Comparison of ENCODE assay signal across 8 cellular contexts in genomic region chr19:7533281-7533819, GRCh38. TPM values are rescaled to one million over a fixed set of nuclear protein-coding genes. Genes with fewer than 3 reads are reported as not detected.
DNase-seq lines count a peak whose midpoint lies in the region; ATAC-seq, FAIRE-seq and TF ChIP-seq lines count a peak whose summit lies in the region.

No MANE protein-coding gene starts in this region.

- ATAC-seq in activated naive CD4-positive, alpha-beta T cell treated with anti-CD3 and anti-CD28 coated beads, Interleukin-2, amount 50 U/mL, for 72 hours, result no peak
- peak; percentile 2 to 9 (median 8) for ATAC-seq in pancreas
- no peak for ATAC-seq in HG03571 (IDR thresholded peaks at IDR 0.05; ENCODE audit: unreplicated experiment)

- H3K27me3 ChIP-seq in pancreas, result no peaks in the 10 kb centered on the region

- peaks cover 0 to 25% of the 10 kb centered on the region in 2 experiments; a peak in 2 of 3 replicates for H3K36me3 ChIP-seq in HEK293 (ENCODE audit: control insufficient read depth in 2 of 2, insufficient read depth in 1 of 2, low read length in 2 of 2)
- no peaks in the 10 kb centered on the region for H3K36me3 ChIP-seq in pancreas

- intact Hi-C loops in cardiac septum (cut with DNase I), result no loop called here
- intact Hi-C loops in pancreas (cut with DNase I), result no loop called here

- H3K4me1 ChIP-seq in HEK293 (ENCODE audit: control insufficient read depth, insufficient read depth, low read length), result no peaks in the 10 kb centered on the region
- peaks cover 0 to 5% (median 0%) of the 10 kb centered on the region in 3 donors for H3K4me1 ChIP-seq in pancreas

- 24 to 28% methylated on average over 24 to 27 of the region's 27 CpGs for WGBS in pancreas, 2 donors

- H3K4me3 ChIP-seq in HEK293 (ENCODE audit: low read depth, low read length) (no peak overlapping the region), pancreas (peak overlapping the region; percentile 80 to 95 (median 88))

- H3K9me3 ChIP-seq in HEK293 (ENCODE audit: control insufficient read depth, insufficient read depth, low read depth, low read length) (no peaks in the 10 kb centered on the region), pancreas (no peaks in the 10 kb centered on the region)

- H3K36me3 Mint-ChIP-seq in activated naive CD4-positive, alpha-beta T cell treated with anti-CD3 and anti-CD28 coated beads, Interleukin-2, amount 50 U/mL, for 72 hours, result peaks cover 5 to 6% of the 10 kb centered on the region in 2 donors

- DNase-seq in activated naive CD4-positive, alpha-beta T cell treated with anti-CD3 and anti-CD28 coated beads, Interleukin-2, amount 50 U/mL, for 72 hours (ENCODE audit: low spot score in 2 of 2), result no peak
- peak; percentile 87 for DNase-seq in cardiac septum (ENCODE audit: low spot score)
- DNase-seq in pancreas, result peak in 5 of 6 donors; percentile 65 to 83 (median 78)
- DNase-seq in A172 (ENCODE audit: low spot score), result no peak
- no peak for DNase-seq in NCI-H2196 treated with DMSO at 0.1 percent for 48 hours (lab: John Stamatoyannopoulos, UW; ENCODE audit: unreplicated experiment)
- no peak for DNase-seq in DMS79 (lab: John Stamatoyannopoulos, UW)

- H3K27ac Mint-ChIP-seq in activated naive CD4-positive, alpha-beta T cell treated with anti-CD3 and anti-CD28 coated beads, Interleukin-2, amount 50 U/mL, for 72 hours, result peak overlapping the region; percentile 87 to 90

- TF ChIP-seq CTCF in HEK293 (tag by site-specific recombination; IDR thresholded peaks at IDR 0.05) (no peak), pancreas (IDR thresholded peaks at IDR 0.05) (no peak)

- H3K27ac ChIP-seq in HEK293 (ENCODE audit: extremely low read depth, low read depth, low read length) (no peak overlapping the region), pancreas (peak overlapping the region; percentile 49 to 87 (median 72))

- FAIRE-seq in pancreas (lab: Jason Lieb, UNC), result no peak

- H3K9me3 Mint-ChIP-seq in activated naive CD4-positive, alpha-beta T cell treated with anti-CD3 and anti-CD28 coated beads, Interleukin-2, amount 50 U/mL, for 72 hours, result peaks cover 0 to 3% of the 10 kb centered on the region in 2 donors

- POLR2A ChIA-PET in HEK293 (lab: Yijun Ruan, JAX), result interaction anchor here (1.8 to 2.4 kb wide), 2 partner anchors 10 to 27 kb away, joined by 5 to 12 read pairs; partner anchors contain the start of gene MCOLN1

- CTCF ChIA-PET in HEK293 (lab: Yijun Ruan, JAX), result no interaction called here

TF ChIP-seq in HEK293, 187 proteins besides CTCF, POLR2A, EP300 and RAD21:
- TF ChIP-seq ZNF623 (tag by site-specific recombination; IDR thresholded peaks at IDR 0.05) (peak; percentile 91), YY1 (tag by site-specific recombination; IDR thresholded peaks at IDR 0.05) (no peak), ZNF600 (tag by site-specific recombination; IDR thresholded peaks at IDR 0.05) (peak; percentile 52), AEBP2 (tag by site-specific recombination; IDR thresholded peaks at IDR 0.05; ENCODE audit: borderline replicate concordance) (no peak)

RNA-seq across cellular contexts. Expression of gene PNPLA6, which starts 2.2 kb away (rescaled TPM):
- 100 to 1,000 TPM; 102 to 138 TPM for total RNA-seq in activated naive CD4-positive, alpha-beta T cell treated with anti-CD3 and anti-CD28 coated beads, Interleukin-2, amount 50 U/mL, for 72 hours
- total RNA-seq in cardiac septum (41.9 TPM), pancreas (10 to 100 TPM; 25.4 to 65.2 (median 32.8) TPM)
- polyA plus RNA-seq in pancreas, result 10 to 100 TPM; 53.7 to 86.2 TPM
- total RNA-seq in A172 (2014; rRNA removed; shearing (Covaris generic)), result 105 and 138 TPM in 2 replicates

RNA-seq across cellular contexts. Expression of gene MCOLN1, which starts 10.9 kb away (rescaled TPM):
- total RNA-seq in activated naive CD4-positive, alpha-beta T cell treated with anti-CD3 and anti-CD28 coated beads, Interleukin-2, amount 50 U/mL, for 72 hours, result 10 to 100 TPM; 10.3 to 11.0 TPM
- 16.0 TPM for total RNA-seq in cardiac septum
- 10 to 100 TPM in 2 of 6 donors, 1 to 10 TPM in 4; 6.9 to 16.8 (median 9.3) TPM for total RNA-seq in pancreas
- 10 to 100 TPM; 33.5 to 35.4 TPM for polyA plus RNA-seq in pancreas
- total RNA-seq in A172 (2014; rRNA removed; shearing (Covaris generic)), result 3.1 and 5.0 TPM in 2 replicates

RNA-seq across cellular contexts. Expression of gene ZNF358, which starts 17.4 kb away (rescaled TPM):
- 10 to 100 TPM in 1 of 2 donors, under 1 TPM in 1; 0.59 to 11.1 TPM for total RNA-seq in activated naive CD4-positive, alpha-beta T cell treated with anti-CD3 and anti-CD28 coated beads, Interleukin-2, amount 50 U/mL, for 72 hours
- total RNA-seq in cardiac septum (76.7 TPM), pancreas (10 to 100 TPM; 22.6 to 33.9 (median 23.3) TPM)
- polyA plus RNA-seq in pancreas, result 10 to 100 TPM; 35.5 to 68.8 TPM
- total RNA-seq in A172 (2014; rRNA removed; shearing (Covaris generic)), result 47.8 and 72.7 TPM in 2 replicates

RNA-seq across cellular contexts. Expression of gene PEX11G, which starts 44.5 kb away (rescaled TPM):
- under 1 TPM; 0.27 to 0.74 TPM for total RNA-seq in activated naive CD4-positive, alpha-beta T cell treated with anti-CD3 and anti-CD28 coated beads, Interleukin-2, amount 50 U/mL, for 72 hours
- 1.9 TPM for total RNA-seq in cardiac septum
- total RNA-seq in pancreas, result 1 to 10 TPM; 1.5 to 3.2 (median 2.2) TPM
- 1 to 10 TPM; 5.9 to 6.8 TPM for polyA plus RNA-seq in pancreas
- total RNA-seq in A172 (2014; rRNA removed; shearing (Covaris generic)), result 3.0 and 6.7 TPM in 2 replicates

Comparison
In these comparisons a context has a peak if more than half of its experiments do, and no peak if none do; other contexts are left out.
1. ATAC-seq: peak in pancreas (4 of 4); none in activated naive CD4-positive, alpha-beta T cell treated with anti-CD3 and anti-CD28 coated beads, Interleukin-2, amount 50 U/mL, for 72 hours (0 of 2) and HG03571 (single experiment).
2. DNase-seq: peak in cardiac septum (single experiment) and pancreas (5 of 6); none in activated naive CD4-positive, alpha-beta T cell treated with anti-CD3 and anti-CD28 coated beads, Interleukin-2, amount 50 U/mL, for 72 hours (0 of 2), A172 (single experiment), NCI-H2196 treated with DMSO at 0.1 percent for 48 hours (single experiment) and DMS79 (single experiment).